10 cellular contexts compared by ENCODE assay signal in genomic region chr5:16225927-16226326, GRCh38. TPM values are rescaled to one million over a fixed set of nuclear protein-coding genes. Genes with fewer than 3 reads are reported as not detected.
"Had no signal": no experiment of that assay in that cellular context is flagged by ENCODE, and none has a peak within 500 bp of the region (broad histone marks: within the 10 kb centered on the region; RNA-seq: fewer than 3 reads in every experiment).

No MANE protein-coding gene starts in this region.

- H2AFZ ChIP-seq: GM23248, GM23338 had no signal

- ATAC-seq: GM23338, HCT116 had no signal

- H3K27ac Mint-ChIP-seq: GM23338, H9, HFFc6 had no signal

- H3K27ac ChIP-seq: GM23248 had no signal

- H3K9me3 ChIP-seq: HAP-1 had no signal

- H3K4me3 Mint-ChIP-seq: GM23338, H9, HFFc6 had no signal

- H3K4me3 ChIP-seq: GM23248, GM23338, HAP-1 had no signal

- H3K4me2 ChIP-seq: GM23338 had no signal

- H3K36me3 ChIP-seq: HAP-1 had no signal

- H3K9ac ChIP-seq: GM23248 had no signal

- H3K4me1 ChIP-seq: HAP-1 had no signal

- DNase-seq: GM23248, GOT3, H7, H9, HCEC 1CT, HFFc6 had no signal

- H3K9me3 Mint-ChIP-seq: GM23338, H9 had no signal

RNA-seq across cellular contexts. Expression of gene MARCHF11, which starts 46.3 kb away (rescaled TPM):
- total RNA-seq: GM23248, H4, HFFc6 had no signal
- polyA plus RNA-seq: GM23248 had no signal
